In genomic region chr3:34106879-34107278, GRCh38 we compare ENCODE assay signal across 8 cellular contexts.
DNase-seq lines count a peak whose midpoint lies in the region; ATAC-seq and TF ChIP-seq lines count a peak whose summit lies in the region.

No MANE protein-coding gene starts in this region.

- no peaks in the 10 kb centered on the region for H3K4me1 ChIP-seq in left ventricle myocardium inferior

- peak; percentile 36 for TF ChIP-seq CTCF in left ventricle myocardium inferior (IDR thresholded peaks at IDR 0.05; ENCODE audit: borderline replicate concordance)

- H3K36me3 ChIP-seq in left ventricle myocardium inferior: no peaks in the 10 kb centered on the region

- H3K4me3 ChIP-seq in left ventricle myocardium inferior: no peak overlapping the region
- H3K4me3 ChIP-seq in skeletal muscle cell (ENCODE audit: low read depth, low read length): no peak overlapping the region

- no peaks in the 10 kb centered on the region for H3K9me3 ChIP-seq in left ventricle myocardium inferior (replicated peaks)

- intact Hi-C loops in left ventricle myocardium inferior (cut with micrococcal nuclease) (no loop called here), Right ventricle myocardium superior (cut with DNase I) (no loop called here)

- DNase-seq in left ventricle myocardium inferior: no peak
- DNase-seq in Right ventricle myocardium superior: no peak
- peak; percentile 7 for DNase-seq in NCI-H2196 treated with DMSO at 0.1 percent for 48 hours (lab: John Stamatoyannopoulos, UW; ENCODE audit: unreplicated experiment)
- peak; percentile 79 for DNase-seq in dermis blood vessel endothelial cell
- peak; percentile 4 for DNase-seq in skeletal muscle cell (ENCODE audit: low read depth)
- DNase-seq in central memory CD4-positive, alpha-beta T cell: no peak
- DNase-seq in NCI-H2227 (lab: John Stamatoyannopoulos, UW; ENCODE audit: unreplicated experiment): no peak

- H3K27ac ChIP-seq in left ventricle myocardium inferior (replicated peaks): no peak overlapping the region

- peaks cover 13% of the 10 kb centered on the region for H3K27me3 ChIP-seq in left ventricle myocardium inferior (ENCODE audit: low read depth)

- no peak for ATAC-seq in Right ventricle myocardium superior (ENCODE audit: poor library complexity)
- ATAC-seq in HG02588 (IDR thresholded peaks at IDR 0.05; ENCODE audit: unreplicated experiment): peak; percentile 43

Comparison
In these comparisons a context has a peak if more than half of its experiments do, and no peak if none do; other contexts are left out.
1. DNase-seq: peak in NCI-H2196 treated with DMSO at 0.1 percent for 48 hours (single experiment), dermis blood vessel endothelial cell (single experiment) and skeletal muscle cell (single experiment); none in left ventricle myocardium inferior (single experiment), Right ventricle myocardium superior (single experiment), central memory CD4-positive, alpha-beta T cell (single experiment) and NCI-H2227 (single experiment).